In genomic region chr2:11027195-11027594, GRCh38 we compare ENCODE assay signal across 21 cellular contexts.
A peak's percentile ranks its signal among the peaks of the same experiment; 100 is the strongest.
DNase-seq lines count a peak whose midpoint lies in the region; ATAC-seq and TF ChIP-seq lines count a peak whose summit lies in the region.
"Had no signal": no experiment of that assay in that cellular context is flagged by ENCODE, and none has a peak within 500 bp of the region (broad histone marks: within the 10 kb centered on the region; RNA-seq: fewer than 3 reads in every experiment).

No MANE protein-coding gene starts in this region.

- H3K9me3 ChIP-seq in right cardiac atrium (ENCODE audit: control insufficient read depth, low read length): no peaks in the 10 kb centered on the region
- H3K9me3 ChIP-seq in endodermal cell (ENCODE audit: control insufficient read depth, low read length): no peaks in the 10 kb centered on the region
- no peaks in the 10 kb centered on the region for H3K9me3 ChIP-seq in MM.1S (replicated peaks; ENCODE audit: insufficient read depth, low read length)
- H3K9me3 ChIP-seq: A549; BE2C; BLaER1 treated with 17β-estradiol and CSF1 and Interleukin-3, amounts not matched to agents 10 nM and 100 nM had no signal

- H3K9me2 ChIP-seq in MM.1S (replicated peaks; ENCODE audit: insufficient read depth, low read length): no peaks in the 10 kb centered on the region

- H3K27me3 ChIP-seq in right cardiac atrium (ENCODE audit: control insufficient read depth, insufficient read depth) (no peaks in the 10 kb centered on the region), endodermal cell (ENCODE audit: control insufficient read depth, insufficient read depth, low read length, poor library complexity, severe bottlenecking) (no peaks in the 10 kb centered on the region), MM.1S (replicated peaks; ENCODE audit: insufficient read depth, low read length) (no peaks in the 10 kb centered on the region)
- H3K27me3 ChIP-seq: BE2C; BLaER1 treated with 17β-estradiol and CSF1 and Interleukin-3, amounts not matched to agents 10 nM and 100 nM had no signal

- H3K4me3 Mint-ChIP-seq in endodermal cell: no peak overlapping the region
- no peak overlapping the region for H3K4me3 Mint-ChIP-seq in osteocyte (ENCODE audit: unreplicated experiment)
- H3K4me3 Mint-ChIP-seq: CD14-positive monocyte; CD4-positive, alpha-beta T cell; CD8-positive, alpha-beta memory T cell; GM23338; H9 had no signal

- no peaks in the 10 kb centered on the region for H3K4me1 ChIP-seq in right cardiac atrium (ENCODE audit: control insufficient read depth, insufficient read depth, low read length)
- no peaks in the 10 kb centered on the region for H3K4me1 ChIP-seq in endodermal cell (ENCODE audit: control insufficient read depth, insufficient read depth, low read length)
- no peaks in the 10 kb centered on the region for H3K4me1 ChIP-seq in MM.1S (ENCODE audit: low read length)
- H3K4me1 ChIP-seq: BE2C had no signal

- H3K4me1 Mint-ChIP-seq in endodermal cell (peaks cover 6% of the 10 kb centered on the region), osteocyte (ENCODE audit: unreplicated experiment) (no peaks in the 10 kb centered on the region)
- H3K4me1 Mint-ChIP-seq: CD8-positive, alpha-beta memory T cell had no signal

- no peak overlapping the region for H2AFZ ChIP-seq in MM.1S (ENCODE audit: low read length)
- H2AFZ ChIP-seq: GM23338 had no signal

- no peak for ATAC-seq in right cardiac atrium
- ATAC-seq: A549, HCT116 had no signal

- H3K9me3 Mint-ChIP-seq in endodermal cell: no peaks in the 10 kb centered on the region
- H3K9me3 Mint-ChIP-seq in osteocyte (ENCODE audit: unreplicated experiment): no peaks in the 10 kb centered on the region
- H3K9me3 Mint-ChIP-seq: CD4-positive, alpha-beta T cell; CD8-positive, alpha-beta memory T cell; GM23338; H9 had no signal

- no peak overlapping the region for H3K27ac ChIP-seq in right cardiac atrium (ENCODE audit: low read length)
- no peak overlapping the region for H3K27ac ChIP-seq in endodermal cell (ENCODE audit: low read depth, low read length)
- no peak overlapping the region for H3K27ac ChIP-seq in MM.1S (ENCODE audit: low read length)
- H3K27ac ChIP-seq: A549; BLaER1 treated with 17β-estradiol and CSF1 and Interleukin-3, amounts not matched to agents 10 nM and 100 nM had no signal

- H3K36me3 ChIP-seq in endodermal cell (ENCODE audit: control insufficient read depth, insufficient read depth, low read length) (no peaks in the 10 kb centered on the region), MM.1S (replicated peaks; ENCODE audit: insufficient read depth, low read length) (no peaks in the 10 kb centered on the region)
- H3K36me3 ChIP-seq: BE2C; BLaER1 treated with 17β-estradiol and CSF1 and Interleukin-3, amounts not matched to agents 10 nM and 100 nM had no signal

- no peak overlapping the region for H3K9ac ChIP-seq in endodermal cell (ENCODE audit: extremely low read depth, low read length, poor library complexity, severe bottlenecking)
- H3K9ac ChIP-seq in MM.1S (ENCODE audit: low read length): no peak overlapping the region
- H3K9ac ChIP-seq: BLaER1 treated with 17β-estradiol and CSF1 and Interleukin-3, amounts not matched to agents 10 nM and 100 nM had no signal

- H3K4me2 ChIP-seq in MM.1S (ENCODE audit: low read depth, low read length): no peak overlapping the region
- H3K4me2 ChIP-seq: A549; BLaER1 treated with 17β-estradiol and CSF1 and Interleukin-3, amounts not matched to agents 10 nM and 100 nM; GM23338 had no signal

- DNase-seq in cardiac septum (ENCODE audit: low spot score) (peak; percentile 38), right cardiac atrium (no peak), endodermal cell (peak; percentile 32), osteocyte (ENCODE audit: extremely low spot score, unreplicated experiment) (peak; percentile 56), DMS53 (lab: John Stamatoyannopoulos, UW) (no peak), MM.1S (no peak)
- DNase-seq: 8988T; ACHN; AML-193; BE2C; CD4-positive, alpha-beta T cell; CD8-positive, alpha-beta memory T cell; DMS 273 treated with DMSO at 0.1 percent for 48 hours; DMS79 treated with DMSO at 0.1 percent for 48 hours; GF-D8; H9 had no signal

- no peaks in the 10 kb centered on the region for H3K27me3 Mint-ChIP-seq in endodermal cell (ENCODE audit: insufficient read depth)
- peaks cover 13% of the 10 kb centered on the region for H3K27me3 Mint-ChIP-seq in osteocyte (ENCODE audit: unreplicated experiment)
- H3K27me3 Mint-ChIP-seq: CD4-positive, alpha-beta T cell had no signal

- no peak for TF ChIP-seq CTCF in endodermal cell (conservative IDR thresholded peaks at IDR 0.05)
- no peak for TF ChIP-seq CTCF in osteocyte (IDR thresholded peaks at IDR 0.05)
- TF ChIP-seq CTCF in MM.1S (IDR thresholded peaks at IDR 0.05; ENCODE audit: low read length): no peak

- no peaks in the 10 kb centered on the region for H3K36me3 Mint-ChIP-seq in endodermal cell (ENCODE audit: low read depth)
- H3K36me3 Mint-ChIP-seq in osteocyte (ENCODE audit: unreplicated experiment): no peaks in the 10 kb centered on the region
- H3K36me3 Mint-ChIP-seq: CD14-positive monocyte; CD8-positive, alpha-beta memory T cell had no signal

- H3K79me2 ChIP-seq in MM.1S (ENCODE audit: low read length): no peaks in the 10 kb centered on the region

- H3K4me3 ChIP-seq in right cardiac atrium (ENCODE audit: low read length) (no peak overlapping the region), endodermal cell (ENCODE audit: low read length) (no peak overlapping the region), MM.1S (ENCODE audit: low read length) (no peak overlapping the region)
- H3K4me3 ChIP-seq: A549; BLaER1 treated with 17β-estradiol and CSF1 and Interleukin-3, amounts not matched to agents 10 nM and 100 nM; GM23338 had no signal

- no peaks in the 10 kb centered on the region for H3F3A ChIP-seq in MM.1S (ENCODE audit: insufficient read depth, low read length)

- no peaks in the 10 kb centered on the region for H4K20me1 ChIP-seq in MM.1S (ENCODE audit: insufficient read depth, low read length)
- H4K20me1 ChIP-seq: BLaER1 treated with 17β-estradiol and CSF1 and Interleukin-3, amounts not matched to agents 10 nM and 100 nM had no signal

- WGBS in right cardiac atrium: 92% methylated on average over 7 of the region's 7 CpGs
- 86 to 94% methylated on average over 3 to 7 of the region's 7 CpGs for WGBS in endodermal cell (ENCODE audit: insufficient coverage in 1 of 2, insufficient read length in 1 of 2), 2 experiments

- H3K27ac Mint-ChIP-seq in endodermal cell: no peak overlapping the region
- H3K27ac Mint-ChIP-seq in osteocyte (ENCODE audit: unreplicated experiment): no peak overlapping the region
- H3K27ac Mint-ChIP-seq: CD4-positive, alpha-beta T cell; CD8-positive, alpha-beta memory T cell; GM23338 had no signal

- intact Hi-C loops in cardiac septum (cut with DNase I): no loop called here
- intact Hi-C loops in right cardiac atrium (cut with DNase I): no loop called here

Comparison
In these comparisons a context has a peak if more than half of its experiments do, and no peak if none do; other contexts are left out.
1. DNase-seq: peak in cardiac septum (single experiment), endodermal cell (single experiment) and osteocyte (single experiment); none in right cardiac atrium (0 of 3), DMS53 (single experiment) and MM.1S (single experiment).